In genomic region chr13:41995946-41996345, GRCh38 we compare ENCODE assay signal across 12 cellular contexts. TPM values are rescaled to one million over a fixed set of nuclear protein-coding genes. Genes with fewer than 3 reads are reported as not detected.
DNase-seq lines count a peak whose midpoint lies in the region; ATAC-seq, FAIRE-seq and TF ChIP-seq lines count a peak whose summit lies in the region.
"Had no signal": no experiment of that assay in that cellular context is flagged by ENCODE, and none has a peak within 500 bp of the region (broad histone marks: within the 10 kb centered on the region; RNA-seq: fewer than 3 reads in every experiment).

No MANE protein-coding gene starts in this region.

- H3K79me2 ChIP-seq in GM12878 (ENCODE audit: control insufficient read depth, insufficient read depth, low read length), result no peaks in the 10 kb centered on the region

- no peak for TF ChIP-seq CTCF in GM12878 (IDR thresholded peaks at IDR 0.05 in 2 of 3, conservative IDR thresholded peaks at IDR 0.05 in 1 of 3; ENCODE audit: control insufficient read depth in 2 of 3, extremely low read depth in 1 of 3, insufficient read depth in 1 of 3, low read depth in 3 of 3, low read length in 3 of 3)

- no peak for FAIRE-seq in GM12878 (lab: Jason Lieb, UNC)

- RAD21 ChIA-PET in GM12878 (lab: Charles Lee; ENCODE audit: unreplicated experiment), result no interaction called here

- H3K27ac ChIP-seq in GM12878 (ENCODE audit: control insufficient read depth, insufficient read depth), result no peak overlapping the region
- H3K27ac ChIP-seq: tibial artery had no signal

- H3K4me1 ChIP-seq in GM12878 (ENCODE audit: control insufficient read depth, insufficient read depth, low read length), result no peaks in the 10 kb centered on the region
- H3K4me1 ChIP-seq: tibial artery had no signal

- SMC1A ChIA-PET in GM12878 (lab: Charles Lee; ENCODE audit: uncharacterized antibody, unreplicated experiment), result no interaction called here

- CTCF ChIA-PET in GM12878 (lab: Yijun Ruan, JAX), result no interaction called here

- ATAC-seq in GM12878, result peak; percentile 57; the same call in 2 of the 3 replicates
- ATAC-seq: left colon had no signal

- DNase-seq in activated T-cell treated with anti-CD3 and anti-CD28 coated beads for 48 hours (ENCODE audit: low read depth) (peak; percentile 47), activated T-cell treated with anti-CD3 and anti-CD28 coated beads for 4 hours (no peak), LHCN-M2 (ENCODE audit: low read depth) (peak; percentile 43), GM12878 (ENCODE audit: low read depth, low spot score) (no peak), superior temporal gyrus (ENCODE audit: extremely low spot score) (no peak), NCI-H2227 treated with DMSO at 0.1 percent for 48 hours (lab: John Stamatoyannopoulos, UW) (no peak), DMS53 treated with DMSO at 0.1 percent for 48 hours (lab: John Stamatoyannopoulos, UW; ENCODE audit: unreplicated experiment) (no peak)
- peak in 2 of 3 donors; percentile 29 to 31 for DNase-seq in stimulated activated CD4-positive, alpha-beta T cell treated with anti-CD3 and anti-CD28 coated beads, TNF-alpha, amount 100 ng/mL, for 48 hours (ENCODE audit: low read depth in 3 of 3)
- DNase-seq: effector memory CD4-positive, alpha-beta T cell; HCEC 1CT; left colon; tibial artery had no signal

- POLR2A ChIA-PET in GM12878 (lab: Charles Lee), result no interaction called here

- BruUV-seq in GM12878 (replicated peaks; lab: Mats Ljungman, UMichigan), result no TSS peak

- H3K4me3 ChIP-seq in GM12878, result no peak overlapping the region
- H3K4me3 ChIP-seq: tibial artery had no signal

- H3K4me2 ChIP-seq in GM12878 (ENCODE audit: control insufficient read depth, insufficient read depth), result no peak overlapping the region

- no peak overlapping the region for H3K9ac ChIP-seq in GM12878 (ENCODE audit: control insufficient read depth, insufficient read depth, low read length)

- no peaks in the 10 kb centered on the region for H4K20me1 ChIP-seq in GM12878 (ENCODE audit: control insufficient read depth, insufficient read depth)

- TF ChIP-seq RAD21 in GM12878 (IDR thresholded peaks at IDR 0.05; ENCODE audit: insufficient read depth, low read depth, low read length), result no peak

- TF ChIP-seq EP300 in GM12878 (IDR thresholded peaks at IDR 0.05; ENCODE audit: borderline replicate concordance in 1 of 2, control insufficient read depth in 1 of 2, low read depth in 2 of 2, low read length in 2 of 2), result no peak

- H2AFZ ChIP-seq in GM12878 (ENCODE audit: control insufficient read depth, low read depth, low read length), result no peak overlapping the region

- H3K36me3 ChIP-seq in GM12878 (ENCODE audit: control insufficient read depth in 2 of 2, insufficient read depth in 2 of 2, low read length in 1 of 2), result no peaks in the 10 kb centered on the region
- H3K36me3 ChIP-seq: tibial artery had no signal

- in situ Hi-C loops in GM12878 (cut with MboI), result no loop called here

- no peaks in the 10 kb centered on the region; the same call in 2 of the 3 replicates for H3K9me3 ChIP-seq in GM12878 (replicated peaks; ENCODE audit: control insufficient read depth, insufficient read depth, low read length)
- H3K9me3 ChIP-seq: tibial artery had no signal

- intact Hi-C loops in GM12878 (cut with micrococcal nuclease; ENCODE audit: unreplicated experiment), result no loop called here

- 28% methylated on average over 5 of the region's 5 CpGs for WGBS in GM12878 (ENCODE audit: insufficient coverage, insufficient replicate concordance, low lambda C conversion rate, missing lambda C conversion rate)

- H3K27me3 ChIP-seq in GM12878 (replicated peaks in 1 of 2; ENCODE audit: control insufficient read depth in 2 of 2, insufficient read depth in 2 of 2, low read length in 1 of 2), result no peaks in the 10 kb centered on the region; a peak in 1 of 4 replicates
- H3K27me3 ChIP-seq: tibial artery had no signal

- no peak for TF ChIP-seq POLR2A in GM12878 (IDR thresholded peaks at IDR 0.05; ENCODE audit: low read depth, low read length)

TF ChIP-seq in GM12878, 131 proteins besides CTCF, POLR2A, EP300 and RAD21 (continues in another document):
- TF ChIP-seq TBL1XR1 (IDR thresholded peaks at IDR 0.05; ENCODE audit: low read depth, low read length), result no peak
- TF ChIP-seq ATF3 (IDR thresholded peaks at IDR 0.05; ENCODE audit: borderline replicate concordance, extremely low read depth, low read depth, low read length), result no peak
- no peak for TF ChIP-seq DPF2 (IDR thresholded peaks at IDR 0.05)
- no peak for TF ChIP-seq LARP7 (IDR thresholded peaks at IDR 0.05)
- TF ChIP-seq RUNX3 (IDR thresholded peaks at IDR 0.05; ENCODE audit: low read length), result peak; percentile 75
- no peak for TF ChIP-seq BCLAF1 (IDR thresholded peaks at IDR 0.05)
- peak in 1 of 2 experiments; percentile 77; a peak in 2 of 4 replicates for TF ChIP-seq SRF (IDR thresholded peaks at IDR 0.05; ENCODE audit: low read depth in 2 of 2, low read length in 2 of 2)
- TF ChIP-seq EGR1 (IDR thresholded peaks at IDR 0.05; ENCODE audit: borderline replicate concordance in 1 of 2, low read depth in 2 of 2, low read length in 2 of 2), result peak in 1 of 2 experiments; percentile 47; a peak in 1 of 3 replicates
- no peak for TF ChIP-seq KDM1A (IDR thresholded peaks at IDR 0.05; ENCODE audit: borderline replicate concordance)
- TF ChIP-seq ZNF274 (IDR thresholded peaks at IDR 0.05; ENCODE audit: insufficient read depth, insufficient read length), result no peak
- TF ChIP-seq MTA3 (IDR thresholded peaks at IDR 0.05; ENCODE audit: borderline replicate concordance, low read length), result no peak
- TF ChIP-seq MTA2 (IDR thresholded peaks at IDR 0.05; ENCODE audit: low read depth), result peak; percentile 16; the same call in 1 of the 2 replicates
- TF ChIP-seq ZNF24 (IDR thresholded peaks at IDR 0.05), result no peak

RNA-seq across cellular contexts. Expression of gene VWA8, which starts 35.0 kb away (rescaled TPM):
- total RNA-seq in LHCN-M2 (2014; rRNA removed), result 6.9 and 8.4 TPM in 2 replicates
- 2.9 TPM for polyA plus RNA-seq in LHCN-M2 (2012)
- total RNA-seq in GM12878 (2013; cell fraction: nucleolus; rRNA removed), result 147 and 149 TPM in 2 replicates
- total RNA-seq in GM12878 (2014; rRNA removed), result 17.8 and 21.6 TPM in 2 replicates
- total RNA-seq in GM12878 (2014; rRNA removed; fragmentation: Illumina TruSeq; extraction: Trizol), result 16.7 and 16.9 TPM in 2 replicates
- 21.8 and 24.0 TPM in 2 replicates for total RNA-seq in GM12878 (2021)
- polyA plus RNA-seq in GM12878 (2011; ENCODE audit: low read depth), result 6.1 TPM
- polyA plus RNA-seq in GM12878 (2011; rRNA removed), result 20.4 and 30.2 TPM in 2 replicates
- 6.6 and 9.6 TPM in 2 replicates for polyA plus RNA-seq in GM12878 (2011; cell fraction: cytosol; rRNA removed)
- polyA plus RNA-seq in GM12878 (2011; cell fraction: nucleus; rRNA removed), result 44.4 and 53.0 TPM in 2 replicates
- 8.0 and 10.7 TPM in 2 replicates for polyA plus RNA-seq in GM12878 (2012)
- 16.9 and 20.7 TPM in 2 replicates for polyA plus RNA-seq in GM12878 (2014; fragmentation: Illumina TruSeq; extraction: Trizol)
- polyA plus RNA-seq in GM12878 (2014; fragmentation: Nextera tagmentation; extraction: Ambion mirVana), result 1 to 10 TPM; 3.0 to 4.6 TPM
- polyA plus RNA-seq in GM12878 (2014; rRNA removed), result 8.9 and 9.8 TPM in 2 replicates
- polyA plus RNA-seq in GM12878 (2016; fragmentation: Nextera tagmentation; extraction: Ambion mirVana), result 10 to 100 TPM in 1 of 2 experiments, 1 to 10 TPM in 1; 8.9 to 10.1 TPM
- 51.9 and 59.3 TPM in 2 replicates for polyA minus RNA-seq in GM12878 (2011; rRNA and poly(A)+ RNA removed)
- 9.0 and 12.9 TPM in 2 replicates for polyA minus RNA-seq in GM12878 (2011; cell fraction: cytosol; rRNA and poly(A)+ RNA removed)
- polyA minus RNA-seq in GM12878 (2011; cell fraction: nucleus; rRNA and poly(A)+ RNA removed), result 75.0 and 103 TPM in 2 replicates

RNA-seq across cellular contexts. Expression of gene DGKH, which starts 52.5 kb away (rescaled TPM):
- total RNA-seq in LHCN-M2 (2014; rRNA removed) (3.7 and 4.8 TPM in 2 replicates), GM12878 (2014; rRNA removed) (12.5 and 13.5 TPM in 2 replicates), GM12878 (2014; rRNA removed; fragmentation: Illumina TruSeq; extraction: Trizol) (14.6 and 16.1 TPM in 2 replicates), GM12878 (2021) (14.6 and 15.2 TPM in 2 replicates)
- polyA plus RNA-seq in LHCN-M2 (2012), result 0.94 TPM
- total RNA-seq in GM12878 (2013; cell fraction: nucleolus; rRNA removed), result 129 and 133 TPM in 2 replicates
- 2.1 TPM for polyA plus RNA-seq in GM12878 (2011; ENCODE audit: low read depth)
- polyA plus RNA-seq in GM12878 (2011; rRNA removed) (8.5 and 13.5 TPM in 2 replicates), GM12878 (2014; fragmentation: Illumina TruSeq; extraction: Trizol) (11.3 and 13.6 TPM in 2 replicates), GM12878 (2014; fragmentation: Nextera tagmentation; extraction: Ambion mirVana) (1 to 10 TPM; 1.3 to 2.1 TPM), GM12878 (2014; rRNA removed) (5.4 and 6.1 TPM in 2 replicates), GM12878 (2016; fragmentation: Nextera tagmentation; extraction: Ambion mirVana) (1 to 10 TPM; 3.3 to 4.7 TPM)
- polyA plus RNA-seq in GM12878 (2011; cell fraction: cytosol; rRNA removed), result 2.5 and 2.7 TPM in 2 replicates
- 13.0 and 14.5 TPM in 2 replicates for polyA plus RNA-seq in GM12878 (2011; cell fraction: nucleus; rRNA removed)
- polyA plus RNA-seq in GM12878 (2012), result 4.1 and 4.8 TPM in 2 replicates
- polyA minus RNA-seq in GM12878 (2011; rRNA and poly(A)+ RNA removed), result 33.8 and 44.9 TPM in 2 replicates
- 5.7 and 6.7 TPM in 2 replicates for polyA minus RNA-seq in GM12878 (2011; cell fraction: cytosol; rRNA and poly(A)+ RNA removed)
- 20.7 and 37.2 TPM in 2 replicates for polyA minus RNA-seq in GM12878 (2011; cell fraction: nucleus; rRNA and poly(A)+ RNA removed)

Comparison
In these comparisons a context has a peak if more than half of its experiments do, and no peak if none do; other contexts are left out.
1. DNase-seq: peak in activated T-cell treated with anti-CD3 and anti-CD28 coated beads for 48 hours (single experiment), LHCN-M2 (single experiment) and stimulated activated CD4-positive, alpha-beta T cell treated with anti-CD3 and anti-CD28 coated beads, TNF-alpha, amount 100 ng/mL, for 48 hours (2 of 3); none in activated T-cell treated with anti-CD3 and anti-CD28 coated beads for 4 hours (single experiment), GM12878 (single experiment), superior temporal gyrus (single experiment), NCI-H2227 treated with DMSO at 0.1 percent for 48 hours (single experiment) and DMS53 treated with DMSO at 0.1 percent for 48 hours (single experiment).